15 cellular contexts compared by ENCODE assay signal in the genomic region with DNA sequence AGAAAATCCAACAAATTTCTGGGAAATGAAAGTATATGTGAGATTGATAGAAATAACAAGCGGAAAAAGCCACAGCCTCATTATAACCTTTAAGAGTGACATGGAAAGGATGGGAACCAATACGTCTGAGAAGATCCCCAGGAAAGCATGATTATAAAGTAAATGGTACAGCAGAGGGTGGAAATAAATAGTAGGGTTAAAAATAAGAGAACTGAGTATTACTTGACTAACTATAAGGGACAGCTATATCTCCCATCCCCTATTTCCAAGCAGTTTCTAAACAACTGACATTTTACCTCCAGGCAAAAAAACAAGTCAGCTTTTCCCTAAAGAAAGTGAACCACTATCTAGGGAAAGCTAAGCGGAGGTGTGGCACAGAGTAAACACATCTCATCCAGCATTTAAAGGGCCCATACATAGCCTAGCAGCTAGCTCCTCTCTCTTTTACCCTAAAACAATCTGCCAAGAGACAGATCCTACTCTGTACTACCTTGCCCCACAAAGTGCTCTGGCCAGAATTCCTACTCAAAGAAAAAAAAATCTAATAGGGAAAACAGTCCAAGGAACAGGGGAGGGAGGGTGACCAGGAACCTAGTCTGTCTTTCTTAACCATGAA. TPM values are rescaled to one million over a fixed set of nuclear protein-coding genes. Genes with fewer than 3 reads are reported as not detected.
DNase-seq lines count a peak whose midpoint lies in the region; ATAC-seq and TF ChIP-seq lines count a peak whose summit lies in the region.
"Had no signal": no experiment of that assay in that cellular context is flagged by ENCODE, and none has a peak within 500 bp of the region (broad histone marks: within the 10 kb centered on the region; RNA-seq: fewer than 3 reads in every experiment).

No MANE protein-coding gene starts in this region.

- H3K27ac Mint-ChIP-seq in endodermal cell (peak overlapping the region; percentile 7), nephron progenitor cell (peak overlapping the region; percentile 86)
- H3K27ac Mint-ChIP-seq: activated CD4-positive, alpha-beta memory T cell treated with anti-CD3 and anti-CD28 coated beads, Interleukin-2, amount 10 ng/mL, durations not matched to agents 7 days and 5 days had no signal

- H3K9me3 Mint-ChIP-seq in endodermal cell: no peaks in the 10 kb centered on the region
- no peaks in the 10 kb centered on the region for H3K9me3 Mint-ChIP-seq in nephron progenitor cell
- H3K9me3 Mint-ChIP-seq: activated CD4-positive, alpha-beta memory T cell treated with anti-CD3 and anti-CD28 coated beads, Interleukin-2, amount 10 ng/mL, durations not matched to agents 7 days and 5 days had no signal

- no peaks in the 10 kb centered on the region for H3K9me3 ChIP-seq in GM23248 (ENCODE audit: low read depth)
- no peaks in the 10 kb centered on the region for H3K9me3 ChIP-seq in endodermal cell (ENCODE audit: control insufficient read depth, low read length)
- no peaks in the 10 kb centered on the region for H3K9me3 ChIP-seq in vagina
- H3K9me3 ChIP-seq: SJSA1, testis had no signal

- TF ChIP-seq POLR2A in vagina (IDR thresholded peaks at IDR 0.05): no peak

- H2AFZ ChIP-seq in GM23248: no peak overlapping the region

- H3K9ac ChIP-seq in GM23248: no peak overlapping the region
- no peak overlapping the region for H3K9ac ChIP-seq in endodermal cell (ENCODE audit: extremely low read depth, low read length, poor library complexity, severe bottlenecking)

- no peaks in the 10 kb centered on the region for H3K9me2 ChIP-seq in GM23248 (ENCODE audit: insufficient read depth)

- DNase-seq in GM23248 (no peak), M059J (ENCODE audit: low read depth) (peak; percentile 31), endodermal cell (no peak), nephron progenitor cell (no peak), mesenteric fat pad (ENCODE audit: low spot score) (no peak), NCI-H345 treated with DMSO at 0.1 percent for 48 hours (lab: John Stamatoyannopoulos, UW; ENCODE audit: unreplicated experiment) (no peak), vagina (ENCODE audit: extremely low spot score in 2 of 2) (no peak)
- DNase-seq: activated CD4-positive, alpha-beta memory T cell treated with anti-CD3 and anti-CD28 coated beads, Interleukin-2, amount 10 ng/mL, durations not matched to agents 7 days and 5 days; aorta; HCEC 1CT; mesenchymal stem cell; NCI-H2029 treated with DMSO at 0.1 percent for 48 hours; testis had no signal

- no peak for ATAC-seq in GM21381 (IDR thresholded peaks at IDR 0.05; ENCODE audit: unreplicated experiment)

- TF ChIP-seq CTCF in endodermal cell (conservative IDR thresholded peaks at IDR 0.05) (no peak), nephron progenitor cell (IDR thresholded peaks at IDR 0.05) (no peak), vagina (IDR thresholded peaks at IDR 0.05) (no peak)

- H3K36me3 Mint-ChIP-seq in endodermal cell (ENCODE audit: low read depth) (no peaks in the 10 kb centered on the region), nephron progenitor cell (ENCODE audit: low read depth) (no peaks in the 10 kb centered on the region)

- H3K27ac ChIP-seq in GM23248 (peak overlapping the region; percentile 13), endodermal cell (ENCODE audit: low read depth, low read length) (peak overlapping the region; percentile 59), vagina (no peak overlapping the region)
- H3K27ac ChIP-seq: SJSA1, testis had no signal

- peaks cover 39% of the 10 kb centered on the region for H3K4me1 ChIP-seq in GM23248 (ENCODE audit: insufficient read depth)
- H3K4me1 ChIP-seq in endodermal cell (ENCODE audit: control insufficient read depth, insufficient read depth, low read length): no peaks in the 10 kb centered on the region
- H3K4me1 ChIP-seq in vagina: peaks cover 49% of the 10 kb centered on the region

- H3K4me3 Mint-ChIP-seq in endodermal cell (no peak overlapping the region), nephron progenitor cell (peak overlapping the region; percentile 16)
- H3K4me3 Mint-ChIP-seq: activated CD4-positive, alpha-beta memory T cell treated with anti-CD3 and anti-CD28 coated beads, Interleukin-2, amount 10 ng/mL, durations not matched to agents 7 days and 5 days had no signal

- H3K4me1 Mint-ChIP-seq in endodermal cell (peaks cover 46% of the 10 kb centered on the region), nephron progenitor cell (peaks cover 53% of the 10 kb centered on the region)

- H3K4me2 ChIP-seq in GM23248 (ENCODE audit: unreplicated experiment): peak overlapping the region; percentile 22

- no peaks in the 10 kb centered on the region for H3K36me3 ChIP-seq in GM23248 (ENCODE audit: low read depth)
- H3K36me3 ChIP-seq in endodermal cell (ENCODE audit: control insufficient read depth, insufficient read depth, low read length): no peaks in the 10 kb centered on the region
- no peaks in the 10 kb centered on the region for H3K36me3 ChIP-seq in vagina
- H3K36me3 ChIP-seq: SJSA1 had no signal

- WGBS in GM23248 (ENCODE audit: low coverage in 1 of 2, low lambda C conversion rate in 2 of 2, missing lambda C conversion rate in 2 of 2), 2 experiments: 96 to 97% methylated on average over 3 of the region's 3 CpGs
- 58 to 100% methylated on average over 1 to 3 of the region's 3 CpGs for WGBS in endodermal cell (ENCODE audit: insufficient coverage in 1 of 2, insufficient read length in 1 of 2), 2 experiments

- no peaks in the 10 kb centered on the region for H3K27me3 Mint-ChIP-seq in endodermal cell (ENCODE audit: insufficient read depth)
- no peaks in the 10 kb centered on the region for H3K27me3 Mint-ChIP-seq in nephron progenitor cell (ENCODE audit: low read depth, poor library complexity)
- H3K27me3 Mint-ChIP-seq: activated CD4-positive, alpha-beta memory T cell treated with anti-CD3 and anti-CD28 coated beads, Interleukin-2, amount 10 ng/mL, durations not matched to agents 7 days and 5 days had no signal

- no peaks in the 10 kb centered on the region for H4K20me1 ChIP-seq in GM23248 (ENCODE audit: insufficient read depth)

- in situ Hi-C loops in GM23248 (cut with MboI): no loop called here

- peaks cover 5% of the 10 kb centered on the region for H3F3A ChIP-seq in GM23248 (ENCODE audit: insufficient read depth)

- H3K4me3 ChIP-seq in GM23248 (no peak overlapping the region), endodermal cell (ENCODE audit: low read length) (peak overlapping the region; percentile 19), vagina (no peak overlapping the region)
- H3K4me3 ChIP-seq: SJSA1, testis had no signal

- intact Hi-C loops in vagina (cut with DNase I): no loop called here

- H3K79me2 ChIP-seq in GM23248 (ENCODE audit: insufficient read depth): peaks cover 100% of the 10 kb centered on the region

- no peaks in the 10 kb centered on the region for H3K27me3 ChIP-seq in GM23248 (replicated peaks; ENCODE audit: insufficient read depth)
- no peaks in the 10 kb centered on the region for H3K27me3 ChIP-seq in endodermal cell (ENCODE audit: control insufficient read depth, insufficient read depth, low read length, poor library complexity, severe bottlenecking)
- no peaks in the 10 kb centered on the region for H3K27me3 ChIP-seq in vagina
- H3K27me3 ChIP-seq: SJSA1, testis had no signal

RNA-seq across cellular contexts. Expression of a gene that starts 11.2 kb away (rescaled TPM):
- 64.4 and 67.0 TPM in 2 replicates for total RNA-seq in GM23248 (2014; rRNA removed; shearing (Covaris generic))
- 69.7 and 73.4 TPM in 2 replicates for polyA plus RNA-seq in GM23248 (2016; fragmentation: Nextera tagmentation; extraction: Ambion mirVana)
- total RNA-seq in M059J (2014; rRNA removed; shearing (Covaris generic)): 32.0 and 44.2 TPM in 2 replicates
- total RNA-seq in endodermal cell (10 to 100 TPM; 44.0 to 58.8 TPM), mesenteric fat pad (121 TPM), vagina (66.5 TPM)
- polyA plus RNA-seq in endodermal cell (2013, experiment 1 of 2): 47.7 TPM
- 46.2 TPM for polyA plus RNA-seq in endodermal cell (2013, experiment 2 of 2)
